ENCODE assay signal across 8 cellular contexts in the genomic region with DNA sequence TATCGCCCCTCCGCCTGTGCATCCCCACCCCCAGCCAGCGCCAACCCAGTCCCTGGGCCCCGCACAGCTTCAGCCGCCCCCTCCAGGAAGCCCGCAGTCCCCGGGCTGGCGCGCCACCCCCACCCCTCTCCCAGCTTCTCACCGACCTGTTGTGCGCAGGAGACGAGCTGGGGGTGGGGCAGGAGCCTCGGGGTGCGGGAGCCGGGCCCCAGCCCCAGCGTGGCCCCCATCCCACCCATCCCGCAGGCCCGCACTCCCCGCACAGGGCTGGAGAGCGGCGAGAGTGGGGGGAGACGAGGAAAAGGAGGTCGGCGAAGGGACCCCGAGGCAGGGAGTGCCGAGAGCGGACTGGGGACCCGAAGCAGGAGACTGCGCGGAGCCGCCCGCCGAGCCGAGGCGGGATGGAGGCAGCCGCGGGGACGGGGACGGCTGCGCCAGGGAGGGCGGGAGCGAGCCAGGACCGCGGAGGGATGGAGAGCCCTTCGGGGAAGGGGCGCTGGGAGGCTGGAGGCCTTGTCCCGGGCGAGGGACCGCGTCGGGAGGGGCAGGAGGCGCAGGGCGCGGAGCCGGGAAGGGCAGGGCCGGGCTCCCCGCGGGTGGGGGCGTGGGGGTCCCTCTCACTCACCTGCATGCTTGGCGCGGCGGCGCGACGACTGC. TPM values are rescaled to one million over a fixed set of nuclear protein-coding genes. Genes with fewer than 3 reads are reported as not detected.
DNase-seq lines count a peak whose midpoint lies in the region; ATAC-seq and TF ChIP-seq lines count a peak whose summit lies in the region.

No MANE protein-coding gene starts in this region.

- H3K27me3 ChIP-seq in foreskin keratinocyte (peaks cover 65% of the 10 kb centered on the region), prostate gland (replicated peaks; ENCODE audit: insufficient read depth) (peaks cover 23% of the 10 kb centered on the region)

- H3K4me3 ChIP-seq in prostate gland: peak overlapping the region; percentile 27 to 33

- H3K9me3 ChIP-seq in prostate gland: no peaks in the 10 kb centered on the region

- DNase-seq in NCI-H2227 (lab: John Stamatoyannopoulos, UW; ENCODE audit: unreplicated experiment) (peak; percentile 37), NCI-H2227 treated with DMSO at 0.1 percent for 48 hours (lab: John Stamatoyannopoulos, UW) (no peak), foreskin keratinocyte (no peak), prostate gland (ENCODE audit: low spot score) (no peak), cortex of kidney (lab: John Stamatoyannopoulos, UW) (no peak), erythroblast (lab: John Stamatoyannopoulos, UW) (no peak)
- peak; percentile 24 for DNase-seq in activated CD8-positive, alpha-beta memory T cell treated with anti-CD3 and anti-CD28 coated beads, Interleukin-2, amount 50 U/mL, for 4 hours

- peak; percentile 17 for ATAC-seq in foreskin keratinocyte
- ATAC-seq in HG03378 (IDR thresholded peaks at IDR 0.05; ENCODE audit: unreplicated experiment): no peak

- intact Hi-C loops in prostate gland (cut with DNase I): no loop called here

- H3K4me1 ChIP-seq in foreskin keratinocyte (no peaks in the 10 kb centered on the region), prostate gland (replicated peaks) (no peaks in the 10 kb centered on the region)

- no peaks in the 10 kb centered on the region for H3K36me3 ChIP-seq in prostate gland

- TF ChIP-seq CTCF in foreskin keratinocyte (conservative IDR thresholded peaks at IDR 0.05) (no peak), prostate gland (IDR thresholded peaks at IDR 0.05) (no peak)

- WGBS in prostate gland: under 1% methylated on average over 64 of the region's 65 CpGs

- no peak overlapping the region for H3K27ac ChIP-seq in foreskin keratinocyte
- no peak overlapping the region for H3K27ac ChIP-seq in prostate gland

- no peak for TF ChIP-seq POLR2A in prostate gland (IDR thresholded peaks at IDR 0.05)
- no peak for TF ChIP-seq POLR2A in erythroblast (IDR thresholded peaks at IDR 0.05; ENCODE audit: low read length)

RNA-seq across cellular contexts. Expression of a gene that starts 0.5 kb away (rescaled TPM):
- 0.04 TPM in 1 of 2 replicates, not detected in the other for total RNA-seq in foreskin keratinocyte
- polyA plus RNA-seq in foreskin keratinocyte: 0.20 and 0.38 TPM in 2 replicates
- 1 to 10 TPM in 1 of 2 donors, not detected in 1; 3.1 TPM for total RNA-seq in prostate gland

RNA-seq across cellular contexts. Expression of a gene that starts 10.9 kb away (rescaled TPM):
- total RNA-seq in foreskin keratinocyte (28.0 and 30.4 TPM in 2 replicates), prostate gland (10 to 100 TPM; 42.9 to 68.6 TPM)
- 19.3 and 22.0 TPM in 2 replicates for polyA plus RNA-seq in foreskin keratinocyte

RNA-seq across cellular contexts. Expression of a gene that starts 23.7 kb away (rescaled TPM):
- 52.0 and 52.7 TPM in 2 replicates for total RNA-seq in foreskin keratinocyte
- 53.6 and 60.4 TPM in 2 replicates for polyA plus RNA-seq in foreskin keratinocyte
- 10 to 100 TPM; 92.0 to 92.6 TPM for total RNA-seq in prostate gland

RNA-seq across cellular contexts. Expression of a gene that starts 37.2 kb away (rescaled TPM):
- 9.9 and 16.2 TPM in 2 replicates for total RNA-seq in foreskin keratinocyte
- 13.7 and 20.2 TPM in 2 replicates for polyA plus RNA-seq in foreskin keratinocyte
- total RNA-seq in prostate gland: 10 to 100 TPM; 75.5 to 78.9 TPM

RNA-seq across cellular contexts. Expression of a gene that starts 52.8 kb away (rescaled TPM):
- total RNA-seq in foreskin keratinocyte: 180 and 181 TPM in 2 replicates
- polyA plus RNA-seq in foreskin keratinocyte: 285 and 297 TPM in 2 replicates
- total RNA-seq in prostate gland: 100 to 1,000 TPM; 267 to 282 TPM

Comparison
In these comparisons a context has a peak if more than half of its experiments do, and no peak if none do; other contexts are left out.
1. DNase-seq: peak in NCI-H2227 (single experiment) and activated CD8-positive, alpha-beta memory T cell treated with anti-CD3 and anti-CD28 coated beads, Interleukin-2, amount 50 U/mL, for 4 hours (single experiment); none in NCI-H2227 treated with DMSO at 0.1 percent for 48 hours (single experiment), foreskin keratinocyte (0 of 2), prostate gland (single experiment), cortex of kidney (single experiment) and erythroblast (0 of 2).